Comparison of ENCODE assay signal across 13 cellular contexts in the genomic region with DNA sequence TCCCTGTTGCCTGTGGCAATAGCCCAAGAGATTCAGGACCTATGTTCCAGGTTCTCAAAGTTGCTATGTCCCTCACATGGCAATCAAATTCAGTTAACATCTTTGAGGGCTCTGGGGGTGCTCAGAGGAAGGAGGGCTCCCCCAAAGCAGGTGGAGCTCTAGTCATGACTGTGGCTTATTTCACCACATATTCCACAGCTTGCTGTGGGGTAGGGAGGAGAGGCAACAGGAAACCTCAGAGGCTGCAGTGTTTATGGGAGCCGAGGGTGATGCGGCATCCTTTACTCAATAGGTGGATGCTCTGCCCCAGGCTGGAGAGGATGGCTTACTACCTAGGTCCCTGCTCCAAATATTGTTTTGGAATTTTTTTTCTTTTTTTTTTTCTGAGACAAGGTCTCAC. TPM values are rescaled to one million over a fixed set of nuclear protein-coding genes. Genes with fewer than 3 reads are reported as not detected.
DNase-seq lines count a peak whose midpoint lies in the region; ATAC-seq, FAIRE-seq and TF ChIP-seq lines count a peak whose summit lies in the region.
"Had no signal": no experiment of that assay in that cellular context is flagged by ENCODE, and none has a peak within 500 bp of the region (broad histone marks: within the 10 kb centered on the region; RNA-seq: fewer than 3 reads in every experiment).

No MANE protein-coding gene starts in this region.

- TF ChIP-seq POLR2A in lower leg skin (IDR thresholded peaks at IDR 0.05), result no peak

- intact Hi-C loops in lower leg skin (cut with DNase I; ENCODE audit: low total_unique reads), result no loop called here

- no peak for FAIRE-seq in small intestine (lab: Jason Lieb, UNC)

- H3K4me3 Mint-ChIP-seq in T-helper 2 cell treated with Interferon-gamma antibody and Interleukin-4, amounts not matched to agents 5 μg/mL and 100 μg/mL, for 36 hours, result peak overlapping the region; percentile 93

- H3K4me3 ChIP-seq in small intestine (ENCODE audit: low read depth in 1 of 2, low read length in 2 of 2), result no peak overlapping the region
- H3K4me3 ChIP-seq in lower leg skin (ENCODE audit: low read depth, poor library complexity, severe bottlenecking), result no peak overlapping the region

- H3K27me3 ChIP-seq in small intestine (ENCODE audit: control insufficient read depth in 2 of 2, insufficient read depth in 2 of 2, low read length in 2 of 2), result no peaks in the 10 kb centered on the region
- H3K27me3 ChIP-seq: sigmoid colon, uterus had no signal

- peaks cover 40% of the 10 kb centered on the region for H3K36me3 Mint-ChIP-seq in T-helper 2 cell treated with Interferon-gamma antibody and Interleukin-4, amounts not matched to agents 5 μg/mL and 100 μg/mL, for 36 hours (ENCODE audit: low read depth)

- no peak overlapping the region for H3K27ac ChIP-seq in small intestine (ENCODE audit: low read depth in 1 of 2, low read length in 1 of 2)

- H3K27ac Mint-ChIP-seq in T-helper 2 cell treated with Interferon-gamma antibody and Interleukin-4, amounts not matched to agents 5 μg/mL and 100 μg/mL, for 36 hours, result peak overlapping the region; percentile 45

- H3K4me1 ChIP-seq in small intestine (ENCODE audit: control insufficient read depth in 2 of 2, insufficient read depth in 1 of 2, low read depth in 1 of 2, low read length in 1 of 2), result peaks cover 2 to 10% of the 10 kb centered on the region in 2 donors

- H3K36me3 ChIP-seq in small intestine (ENCODE audit: control insufficient read depth in 2 of 2, insufficient read depth in 2 of 2, low read length in 2 of 2), result peaks cover 6 to 9% of the 10 kb centered on the region in 2 donors
- H3K36me3 ChIP-seq: uterus had no signal

- ATAC-seq in GM18868 (IDR thresholded peaks at IDR 0.05; ENCODE audit: unreplicated experiment), result no peak

- DNase-seq in activated T-cell treated with anti-CD3 and anti-CD28 coated beads, Interleukin-2, amount 50 U/mL, for 1 hour, result peak; percentile 27
- DNase-seq in activated T-cell treated with anti-CD3 and anti-CD28 coated beads for 4 hours (no peak), small intestine (peak; percentile 23), NCI-H1436 treated with DMSO at 0.1 percent for 48 hours (lab: John Stamatoyannopoulos, UW) (no peak), lower leg skin (ENCODE audit: low spot score in 2 of 2) (no peak)
- no peak for DNase-seq in T-helper 2 cell treated with Interferon-gamma antibody and Interleukin-4, amounts not matched to agents 5 μg/mL and 100 μg/mL, for 36 hours (ENCODE audit: low spot score)
- peak; percentile 44 for DNase-seq in central memory CD4-positive, alpha-beta T cell
- DNase-seq: mesenchymal stem cell, NCI-H446, SHP77 treated with DMSO at 0.1 percent for 48 hours, sigmoid colon, uterus had no signal

- no peaks in the 10 kb centered on the region for H3K9me3 ChIP-seq in small intestine (ENCODE audit: control insufficient read depth, low read depth)
- H3K9me3 ChIP-seq: sigmoid colon, uterus had no signal

- WGBS in small intestine, 3 donors, result 66 to 78% (median 73%) methylated on average over 2 of the region's 2 CpGs
- 68 to 71% methylated on average over 2 of the region's 2 CpGs for WGBS in lower leg skin, 2 donors

- H3K9me3 Mint-ChIP-seq in T-helper 2 cell treated with Interferon-gamma antibody and Interleukin-4, amounts not matched to agents 5 μg/mL and 100 μg/mL, for 36 hours, result no peaks in the 10 kb centered on the region

- TF ChIP-seq CTCF in lower leg skin (IDR thresholded peaks at IDR 0.05), result no peak

- peaks cover 45% of the 10 kb centered on the region for H3K4me1 Mint-ChIP-seq in T-helper 2 cell treated with Interferon-gamma antibody and Interleukin-4, amounts not matched to agents 5 μg/mL and 100 μg/mL, for 36 hours (ENCODE audit: low read depth)

- no peaks in the 10 kb centered on the region for H3K27me3 Mint-ChIP-seq in T-helper 2 cell treated with Interferon-gamma antibody and Interleukin-4, amounts not matched to agents 5 μg/mL and 100 μg/mL, for 36 hours (ENCODE audit: low read depth)

RNA-seq across cellular contexts. Expression of a gene that starts 1.2 kb away (rescaled TPM):
- 10 to 100 TPM; 20.2 to 42.5 (median 35.4) TPM for polyA plus RNA-seq in small intestine
- 10 to 100 TPM in 3 of 4 donors, 1 to 10 TPM in 1; 9.6 to 23.0 (median 13.7) TPM for total RNA-seq in lower leg skin

RNA-seq across cellular contexts. Expression of a gene that starts 11.4 kb away (rescaled TPM):
- polyA plus RNA-seq in small intestine, result 10 to 100 TPM in 1 of 3 donors, 1 to 10 TPM in 2; 7.8 to 10.0 (median 8.9) TPM
- 10 to 100 TPM; 13.0 to 17.8 (median 13.6) TPM for total RNA-seq in lower leg skin

RNA-seq across cellular contexts. Expression of a gene that starts 53.8 kb away (rescaled TPM):
- not detected for polyA plus RNA-seq in small intestine
- total RNA-seq in lower leg skin, result not detected
- total RNA-seq: sigmoid colon, uterus had no signal
- polyA plus RNA-seq: sigmoid colon had no signal

Comparison
In these comparisons a context has a peak if more than half of its experiments do, and no peak if none do; other contexts are left out.
1. DNase-seq: peak in activated T-cell treated with anti-CD3 and anti-CD28 coated beads, Interleukin-2, amount 50 U/mL, for 1 hour (single experiment), central memory CD4-positive, alpha-beta T cell (single experiment) and small intestine (single experiment); none in activated T-cell treated with anti-CD3 and anti-CD28 coated beads for 4 hours (single experiment), T-helper 2 cell treated with Interferon-gamma antibody and Interleukin-4, amounts not matched to agents 5 μg/mL and 100 μg/mL, for 36 hours (single experiment), NCI-H1436 treated with DMSO at 0.1 percent for 48 hours (single experiment) and lower leg skin (0 of 2).